ENCODE assay signal across 12 cellular contexts in the genomic region with DNA sequence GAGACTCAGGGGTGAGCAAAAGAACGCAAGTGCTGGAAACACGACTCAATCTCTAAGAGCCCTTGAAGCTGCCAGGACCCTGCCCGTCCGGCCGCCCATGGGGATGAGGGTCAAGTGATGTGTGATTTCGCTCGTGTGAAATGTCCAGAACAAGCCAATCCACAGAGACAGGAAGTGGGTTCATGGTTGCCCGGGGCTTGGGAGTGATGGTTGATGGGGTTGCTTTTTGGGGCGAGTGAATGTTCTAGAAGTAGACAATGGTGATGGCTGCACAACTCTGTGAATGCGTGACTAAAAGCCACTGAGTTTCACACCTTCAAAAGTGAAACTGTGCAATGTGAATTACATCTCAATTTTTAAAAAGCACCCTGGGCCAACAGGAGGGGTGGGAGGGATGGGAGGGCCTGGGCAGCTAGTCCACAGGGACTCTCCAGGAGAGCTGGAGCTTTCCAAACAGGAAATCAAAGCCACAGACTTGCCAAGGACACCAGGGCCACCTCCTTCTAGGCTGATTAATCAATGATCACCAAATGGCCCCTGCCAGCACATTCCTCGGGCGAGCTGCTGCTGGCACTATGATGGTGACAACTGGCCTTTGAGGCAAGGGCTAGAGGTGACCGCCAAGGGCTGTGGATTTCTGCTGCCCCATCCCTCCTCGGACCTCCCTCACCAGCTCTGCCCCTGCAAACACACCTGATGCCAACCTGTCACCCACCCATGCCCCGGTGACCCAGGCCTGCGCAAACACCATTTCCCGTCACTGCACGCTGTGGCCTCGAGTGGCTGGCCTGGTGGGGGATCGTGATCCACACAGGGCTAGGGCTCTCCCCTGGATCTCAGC. TPM values are rescaled to one million over a fixed set of nuclear protein-coding genes. Genes with fewer than 3 reads are reported as not detected.
DNase-seq lines count a peak whose midpoint lies in the region; ATAC-seq and TF ChIP-seq lines count a peak whose summit lies in the region.
"Had no signal": no experiment of that assay in that cellular context is flagged by ENCODE, and none has a peak within 500 bp of the region (broad histone marks: within the 10 kb centered on the region; RNA-seq: fewer than 3 reads in every experiment).

No MANE protein-coding gene starts in this region.

- H3K9me3 ChIP-seq in mammary epithelial cell (replicated peaks; ENCODE audit: insufficient read depth, low read length), result no peaks in the 10 kb centered on the region
- H3K9me3 ChIP-seq in lower lobe of right lung, result no peaks in the 10 kb centered on the region

- peaks cover 11% of the 10 kb centered on the region for H3K4me1 Mint-ChIP-seq in activated naive CD4-positive, alpha-beta T cell treated with anti-CD3 and anti-CD28 coated beads, Interleukin-2, amount 50 U/mL, for 24 hours
- H3K4me1 Mint-ChIP-seq in type B pancreatic cell (ENCODE audit: unreplicated experiment), result no peaks in the 10 kb centered on the region
- H3K4me1 Mint-ChIP-seq: GM23338 had no signal

- no peaks in the 10 kb centered on the region for H3K27me3 Mint-ChIP-seq in activated naive CD4-positive, alpha-beta T cell treated with anti-CD3 and anti-CD28 coated beads, Interleukin-2, amount 50 U/mL, for 24 hours
- no peaks in the 10 kb centered on the region for H3K27me3 Mint-ChIP-seq in type B pancreatic cell

- H3K36me3 ChIP-seq in mammary epithelial cell (ENCODE audit: insufficient read depth, low read length) (peaks cover 18% of the 10 kb centered on the region), lower lobe of right lung (peaks cover 75% of the 10 kb centered on the region)

- in situ Hi-C loops in mammary epithelial cell (cut with MboI; ENCODE audit: low sequenced_read_pairs in 2 of 2), result no loop called here

- H3K27ac ChIP-seq in mammary epithelial cell (ENCODE audit: insufficient read depth, low read depth, low read length), result peak overlapping the region; percentile 65
- peak overlapping the region; percentile 41 for H3K27ac ChIP-seq in lower lobe of right lung

- intact Hi-C loops in mammary epithelial cell (cut with micrococcal nuclease), result no loop called here
- intact Hi-C loops in lower lobe of right lung (cut with DNase I), result no loop called here

- H3K4me3 ChIP-seq in mammary epithelial cell (replicated peaks in 1 of 3; ENCODE audit: insufficient read depth in 1 of 3, low read depth in 2 of 3, low read length in 3 of 3) (no peak overlapping the region), lower lobe of right lung (no peak overlapping the region)
- H3K4me3 ChIP-seq: GM23338 had no signal

- H3K27ac Mint-ChIP-seq in activated naive CD4-positive, alpha-beta T cell treated with anti-CD3 and anti-CD28 coated beads, Interleukin-2, amount 50 U/mL, for 24 hours, result peak overlapping the region; percentile 80
- peak overlapping the region; percentile 36 for H3K27ac Mint-ChIP-seq in type B pancreatic cell
- H3K27ac Mint-ChIP-seq: GM23338 had no signal

- ATAC-seq in lower lobe of right lung, result peak in 1 of 2 donors; percentile 3
- ATAC-seq: GM23338 had no signal

- peak overlapping the region; percentile 45 for H3K4me3 Mint-ChIP-seq in activated naive CD4-positive, alpha-beta T cell treated with anti-CD3 and anti-CD28 coated beads, Interleukin-2, amount 50 U/mL, for 24 hours
- H3K4me3 Mint-ChIP-seq in type B pancreatic cell, result no peak overlapping the region
- H3K4me3 Mint-ChIP-seq: GM23338 had no signal

- BruUV-seq in mammary epithelial cell (replicated peaks; lab: Mats Ljungman, UMichigan), result no TSS peak

- H3K9me3 Mint-ChIP-seq in activated naive CD4-positive, alpha-beta T cell treated with anti-CD3 and anti-CD28 coated beads, Interleukin-2, amount 50 U/mL, for 24 hours, result no peaks in the 10 kb centered on the region
- no peaks in the 10 kb centered on the region for H3K9me3 Mint-ChIP-seq in type B pancreatic cell
- H3K9me3 Mint-ChIP-seq: GM23338 had no signal

- no peak for DNase-seq in activated naive CD4-positive, alpha-beta T cell treated with Interleukin-2 at 50 U/mL for 16 hours
- DNase-seq in mammary epithelial cell (no peak), lower lobe of right lung (no peak), type B pancreatic cell (ENCODE audit: extremely low spot score, unreplicated experiment) (no peak), superior temporal gyrus (ENCODE audit: extremely low spot score) (no peak), SIG-M5 treated with dmso at 0.1 percent for 504 hours (lab: John Stamatoyannopoulos, UW; ENCODE audit: unreplicated experiment) (no peak), SHP77 treated with DMSO at 0.1 percent for 48 hours (lab: John Stamatoyannopoulos, UW) (no peak)
- DNase-seq: activated CD4-positive, alpha-beta T cell treated with anti-CD3 and anti-CD28 coated beads, Interleukin-2, amount 50 U/mL, for 48 hours; foreskin fibroblast; NCI-H226 had no signal

- TF ChIP-seq CTCF in mammary epithelial cell (conservative IDR thresholded peaks at IDR 0.05 in 1 of 2, IDR thresholded peaks at IDR 0.05 in 1 of 2; ENCODE audit: extremely low read depth in 1 of 2, insufficient read depth in 1 of 2, low read depth in 1 of 2, low read length in 2 of 2), result no peak
- TF ChIP-seq CTCF in lower lobe of right lung (IDR thresholded peaks at IDR 0.05), result no peak
- no peak for TF ChIP-seq CTCF in type B pancreatic cell (conservative IDR thresholded peaks at IDR 0.05)

- dilution Hi-C loops in mammary epithelial cell (cut with HindIII; ENCODE audit: low sequenced_read_pairs), result no loop called here

- H3K4me1 ChIP-seq in mammary epithelial cell (ENCODE audit: insufficient read depth, low read length) (peaks cover 74% of the 10 kb centered on the region), lower lobe of right lung (peaks cover 61% of the 10 kb centered on the region)

- H3K4me2 ChIP-seq in mammary epithelial cell (ENCODE audit: insufficient read depth, low read depth, low read length), result no peak overlapping the region
- H3K4me2 ChIP-seq: GM23338 had no signal

- no peaks in the 10 kb centered on the region for H4K20me1 ChIP-seq in mammary epithelial cell (ENCODE audit: insufficient read depth, low read length)

- H2AFZ ChIP-seq in mammary epithelial cell (ENCODE audit: low read depth, low read length), result no peak overlapping the region
- H2AFZ ChIP-seq: GM23338 had no signal

- H3K9ac ChIP-seq in mammary epithelial cell (ENCODE audit: insufficient read depth, low read length), result no peak overlapping the region

- CTCF ChIA-PET in mammary epithelial cell (lab: Charles Lee; ENCODE audit: low non-redundant PET), result no interaction called here

- 39% methylated on average over 20 of the region's 20 CpGs for WGBS in mammary epithelial cell (ENCODE audit: low coverage, missing lambda C conversion rate)

- H3K27me3 ChIP-seq in mammary epithelial cell (ENCODE audit: insufficient read depth, low read length), result no peaks in the 10 kb centered on the region
- no peaks in the 10 kb centered on the region for H3K27me3 ChIP-seq in lower lobe of right lung (ENCODE audit: low read depth)

- peaks cover under 1% of the 10 kb centered on the region for H3K36me3 Mint-ChIP-seq in activated naive CD4-positive, alpha-beta T cell treated with anti-CD3 and anti-CD28 coated beads, Interleukin-2, amount 50 U/mL, for 24 hours
- H3K36me3 Mint-ChIP-seq in type B pancreatic cell, result peaks cover 9% of the 10 kb centered on the region

- H3K79me2 ChIP-seq in mammary epithelial cell (ENCODE audit: insufficient read depth, low read length), result peaks cover 51% of the 10 kb centered on the region

RNA-seq across cellular contexts. Expression of gene DPP9, which starts 14.0 kb away (rescaled TPM):
- 100 to 1,000 TPM; 156 to 242 TPM for total RNA-seq in mammary epithelial cell
- 31.5 TPM for polyA plus RNA-seq in mammary epithelial cell
- polyA minus RNA-seq in mammary epithelial cell, result 95.5 TPM
- 79.6 TPM for total RNA-seq in lower lobe of right lung
- total RNA-seq in type B pancreatic cell (ENCODE audit: low replicate concordance), result 42.9 and 47.8 TPM in 2 replicates

RNA-seq across cellular contexts. Expression of gene MYDGF, which starts 39.5 kb away (rescaled TPM):
- total RNA-seq in mammary epithelial cell (100 to 1,000 TPM in 1 of 2 donors, 10 to 100 TPM in 1; 57.7 to 105 TPM), lower lobe of right lung (91.6 TPM), type B pancreatic cell (ENCODE audit: low replicate concordance) (57.5 and 63.7 TPM in 2 replicates)
- polyA plus RNA-seq in mammary epithelial cell, result 172 TPM
- 70.4 TPM for polyA minus RNA-seq in mammary epithelial cell
